In genomic region chr12:117968084-117968789, GRCh38 we compare ENCODE assay signal across 9 cellular contexts. TPM values are rescaled to one million over a fixed set of nuclear protein-coding genes. Genes with fewer than 3 reads are reported as not detected.
DNase-seq lines count a peak whose midpoint lies in the region; ATAC-seq, FAIRE-seq and TF ChIP-seq lines count a peak whose summit lies in the region.
"Had no signal": no experiment of that assay in that cellular context is flagged by ENCODE, and none has a peak within 500 bp of the region (broad histone marks: within the 10 kb centered on the region; RNA-seq: fewer than 3 reads in every experiment).

No MANE protein-coding gene starts in this region.

- no peak for DNase-seq in bronchial epithelial cell (ENCODE audit: low read depth)
- no peak for DNase-seq in naive thymus-derived CD4-positive, alpha-beta T cell
- DNase-seq: effector CD8-positive, alpha-beta T cell had no signal

- H3K4me1 ChIP-seq in naive thymus-derived CD4-positive, alpha-beta T cell (ENCODE audit: control insufficient read depth in 2 of 2, insufficient read depth in 2 of 2, low read length in 2 of 2), result no peaks in the 10 kb centered on the region

- H3K27ac ChIP-seq in C4-2B, result peak overlapping the region; percentile 70
- no peak overlapping the region for H3K27ac ChIP-seq in naive thymus-derived CD4-positive, alpha-beta T cell (ENCODE audit: low read depth, low read length)

- H3K4me3 ChIP-seq in bronchial epithelial cell (ENCODE audit: low read depth, low read length), result peak overlapping the region; percentile 35
- no peak overlapping the region for H3K4me3 ChIP-seq in naive thymus-derived CD4-positive, alpha-beta T cell (ENCODE audit: low read length)

- FAIRE-seq in bronchial epithelial cell (lab: Jason Lieb, UNC), result no peak

- H3K36me3 ChIP-seq in bronchial epithelial cell (ENCODE audit: control insufficient read depth, insufficient read depth, low read length), result no peaks in the 10 kb centered on the region
- no peaks in the 10 kb centered on the region for H3K36me3 ChIP-seq in naive thymus-derived CD4-positive, alpha-beta T cell (ENCODE audit: control insufficient read depth in 2 of 3, insufficient read depth in 3 of 3, low read length in 3 of 3)

- H3K27ac Mint-ChIP-seq in IgD-negative memory B cell, result no peak overlapping the region
- H3K27ac Mint-ChIP-seq in naive thymus-derived CD4-positive, alpha-beta T cell, result no peak overlapping the region

- intact Hi-C loops in naive thymus-derived CD4-positive, alpha-beta T cell (cut with micrococcal nuclease), result loop anchor here in 1 of 2 donors (2.0 kb wide), 1 partner anchor 49 kb away; the partner anchor contains the start of gene RFC5

- H3K27me3 Mint-ChIP-seq in IgD-negative memory B cell, result peaks cover 35% of the 10 kb centered on the region
- peaks cover 57 to 74% (median 62%) of the 10 kb centered on the region in 5 donors for H3K27me3 Mint-ChIP-seq in naive thymus-derived CD4-positive, alpha-beta T cell

- peaks cover 8 to 16% (median 11%) of the 10 kb centered on the region in 3 donors for H3K9me3 Mint-ChIP-seq in IgD-negative memory B cell
- peaks cover 4 to 35% (median 13%) of the 10 kb centered on the region in 11 donors for H3K9me3 Mint-ChIP-seq in naive thymus-derived CD4-positive, alpha-beta T cell

- POLR2A ChIA-PET in naive thymus-derived CD4-positive, alpha-beta T cell (lab: Charles Lee), result no interaction called here

- no peaks in the 10 kb centered on the region for H3K9me3 ChIP-seq in naive thymus-derived CD4-positive, alpha-beta T cell (ENCODE audit: control insufficient read depth in 2 of 3, low read length in 3 of 3)

- H3K4me3 Mint-ChIP-seq in IgD-negative memory B cell, result peak overlapping the region in 3 of 4 donors; percentile 44 to 72 (median 47)
- peak overlapping the region in 9 of 10 donors; percentile 32 to 90 (median 72) for H3K4me3 Mint-ChIP-seq in naive thymus-derived CD4-positive, alpha-beta T cell

- CTCF ChIA-PET in naive thymus-derived CD4-positive, alpha-beta T cell (lab: Charles Lee), result no interaction called here

- no peak for ATAC-seq in naive thymus-derived CD4-positive, alpha-beta T cell
- ATAC-seq in GM18907 (IDR thresholded peaks at IDR 0.05; ENCODE audit: unreplicated experiment) (no peak), GM21576 (IDR thresholded peaks at IDR 0.05; ENCODE audit: unreplicated experiment) (no peak), HG03039 (IDR thresholded peaks at IDR 0.05; ENCODE audit: unreplicated experiment) (no peak), GM19035 (IDR thresholded peaks at IDR 0.05; ENCODE audit: unreplicated experiment) (no peak)

- TF ChIP-seq CTCF in C4-2B (conservative IDR thresholded peaks at IDR 0.05) (no peak), bronchial epithelial cell (IDR thresholded peaks at IDR 0.05; ENCODE audit: insufficient read depth, low read length, severe bottlenecking) (no peak)

- peaks cover 0 to 3% (median 2%) of the 10 kb centered on the region in 3 donors for H3K4me1 Mint-ChIP-seq in IgD-negative memory B cell
- H3K4me1 Mint-ChIP-seq in naive thymus-derived CD4-positive, alpha-beta T cell, result peaks cover 0 to 21% (median 10%) of the 10 kb centered on the region in 7 donors

- H3K27me3 ChIP-seq in bronchial epithelial cell (ENCODE audit: control insufficient read depth, insufficient read depth, low read length), result peaks cover 13% of the 10 kb centered on the region
- H3K27me3 ChIP-seq in naive thymus-derived CD4-positive, alpha-beta T cell (ENCODE audit: control insufficient read depth in 2 of 2, insufficient read depth in 2 of 2, low read length in 2 of 2), result no peaks in the 10 kb centered on the region

- H3K36me3 Mint-ChIP-seq in IgD-negative memory B cell, result peaks cover 3% of the 10 kb centered on the region
- peaks cover 0 to 17% (median 8%) of the 10 kb centered on the region in 5 donors for H3K36me3 Mint-ChIP-seq in naive thymus-derived CD4-positive, alpha-beta T cell

RNA-seq across cellular contexts. Expression of gene KSR2, which starts 0.6 kb away (rescaled TPM):
- polyA plus RNA-seq in IgD-negative memory B cell, result not detected
- under 0.01 TPM in 1 of 2 replicates, not detected in the other for total RNA-seq in bronchial epithelial cell
- under 1 TPM in 2 of 5 experiments, not detected in 3; 0.03 to 0.07 TPM for total RNA-seq in naive thymus-derived CD4-positive, alpha-beta T cell
- not detected for polyA plus RNA-seq in naive thymus-derived CD4-positive, alpha-beta T cell

RNA-seq across cellular contexts. Expression of gene RFC5, which starts 48.3 kb away (rescaled TPM):
- 21.0 TPM for polyA plus RNA-seq in IgD-negative memory B cell
- 6.1 and 7.4 TPM in 2 replicates for total RNA-seq in bronchial epithelial cell
- 10 to 100 TPM in 3 of 5 experiments, 1 to 10 TPM in 2; 6.3 to 40.3 (median 15.6) TPM for total RNA-seq in naive thymus-derived CD4-positive, alpha-beta T cell
- polyA plus RNA-seq in naive thymus-derived CD4-positive, alpha-beta T cell, result 10 to 100 TPM; 19.0 to 20.5 TPM
